ENCODE assay signal across 1 cellular context in the genomic region with DNA sequence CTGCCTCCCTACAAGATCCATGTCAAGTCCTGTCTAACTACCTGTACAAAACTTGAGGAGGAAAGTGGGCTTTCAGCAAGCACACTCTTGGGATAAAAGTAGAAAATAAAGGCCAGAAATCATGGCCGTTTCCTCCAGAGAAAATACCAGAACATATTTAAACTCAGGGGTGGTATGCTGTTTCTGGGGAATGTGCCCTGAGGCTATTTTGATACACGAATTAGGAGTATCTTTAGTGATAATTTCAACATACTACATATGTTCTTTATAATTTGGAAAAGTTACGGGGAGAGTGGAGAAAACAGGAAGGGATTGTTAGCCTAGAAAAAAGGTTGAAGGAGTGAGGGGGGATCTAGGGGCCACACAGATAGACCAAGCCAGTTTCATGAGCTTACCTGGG.
TF ChIP-seq lines count a peak whose summit lies in the region.

No MANE protein-coding gene starts in this region.

TF ChIP-seq in SK-N-SH, 30 proteins besides CTCF, POLR2A, EP300 and RAD21 (continued from another document):
- no peak for TF ChIP-seq REST (IDR thresholded peaks at IDR 0.05; ENCODE audit: low read depth, low read length)
